Comparison of ENCODE assay signal across 2 cellular contexts in the genomic region with DNA sequence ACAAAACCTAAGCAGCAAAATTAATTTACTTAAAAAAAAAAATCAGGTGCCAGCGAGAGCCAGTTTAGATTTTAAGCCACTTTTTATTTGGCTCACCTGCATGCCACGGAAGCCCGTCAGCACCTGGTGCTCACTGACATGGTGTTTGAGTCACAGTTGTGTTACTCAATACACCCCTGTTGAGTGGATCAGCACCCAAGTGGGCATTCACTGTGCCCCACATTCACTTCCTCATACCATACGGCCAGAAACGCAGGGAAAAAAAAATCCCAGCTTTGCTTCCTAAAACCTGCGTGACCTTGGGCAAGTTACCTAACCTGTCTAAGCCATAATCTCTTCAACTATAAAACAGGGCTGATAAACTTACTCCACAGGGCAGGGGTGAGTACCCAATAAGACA.
TF ChIP-seq lines count a peak whose summit lies in the region.

No MANE protein-coding gene starts in this region.

TF ChIP-seq in Ishikawa, 13 proteins besides CTCF, POLR2A, EP300 and RAD21:
- TF ChIP-seq CEBPB (IDR thresholded peaks at IDR 0.05) (0 out of 2 replicates have a peak, but pooled peaks have one; percentile 35), EGR1 (IDR thresholded peaks at IDR 0.05) (no peak)

TF ChIP-seq in K562, 482 proteins besides CTCF, POLR2A, EP300 and RAD21:
- TF ChIP-seq CHD4 (IDR thresholded peaks at IDR 0.05; ENCODE audit: insufficient read depth, insufficient replicate concordance, low read depth, low read length, poor library complexity, severe bottlenecking) (no peak), U2AF1 (optimal IDR thresholded peaks at IDR 0.05; ENCODE audit: low read depth, low read length) (no peak), KAT2B (IDR thresholded peaks at IDR 0.05; ENCODE audit: low read depth, low read length) (no peak), SPI1 (IDR thresholded peaks at IDR 0.05; ENCODE audit: borderline replicate concordance, low read depth, low read length) (0 out of 2 replicates have a peak, but pooled peaks have one; percentile 9)
- TF ChIP-seq, protein P1, sequence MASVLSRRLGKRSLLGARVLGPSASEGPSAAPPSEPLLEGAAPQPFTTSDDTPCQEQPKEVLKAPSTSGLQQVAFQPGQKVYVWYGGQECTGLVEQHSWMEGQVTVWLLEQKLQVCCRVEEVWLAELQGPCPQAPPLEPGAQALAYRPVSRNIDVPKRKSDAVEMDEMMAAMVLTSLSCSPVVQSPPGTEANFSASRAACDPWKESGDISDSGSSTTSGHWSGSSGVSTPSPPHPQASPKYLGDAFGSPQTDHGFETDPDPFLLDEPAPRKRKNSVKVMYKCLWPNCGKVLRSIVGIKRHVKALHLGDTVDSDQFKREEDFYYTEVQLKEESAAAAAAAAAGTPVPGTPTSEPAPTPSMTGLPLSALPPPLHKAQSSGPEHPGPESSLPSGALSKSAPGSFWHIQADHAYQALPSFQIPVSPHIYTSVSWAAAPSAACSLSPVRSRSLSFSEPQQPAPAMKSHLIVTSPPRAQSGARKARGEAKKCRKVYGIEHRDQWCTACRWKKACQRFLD (CRISPR knock-in tag; IDR thresholded peaks at IDR 0.05): no peak
